1 cellular context compared by ENCODE assay signal in the genomic region with DNA sequence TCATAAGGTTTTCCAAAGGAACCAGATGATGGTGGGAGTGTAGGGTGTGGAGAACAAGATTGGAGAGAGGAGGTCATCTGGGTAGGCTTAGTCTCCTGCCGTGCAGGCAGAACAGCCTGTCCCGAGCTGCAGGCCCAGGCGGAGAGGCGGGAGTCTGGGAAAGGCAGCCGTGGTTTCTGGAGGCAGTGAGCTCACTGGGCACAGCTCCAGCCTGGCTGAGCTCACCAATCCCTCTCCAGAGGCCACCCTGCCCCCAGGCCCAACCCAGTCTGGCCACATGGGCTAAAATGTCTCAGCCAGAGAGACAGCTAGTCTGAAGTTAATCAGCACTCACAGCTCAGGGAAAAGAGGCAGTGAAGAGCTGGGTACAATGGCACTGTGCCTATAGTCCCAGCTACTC.
TF ChIP-seq lines count a peak whose summit lies in the region.

No MANE protein-coding gene starts in this region.

TF ChIP-seq in HEK293, 187 proteins besides CTCF, POLR2A, EP300 and RAD21 (continued from another document and continues in another):
- TF ChIP-seq, protein P1, sequence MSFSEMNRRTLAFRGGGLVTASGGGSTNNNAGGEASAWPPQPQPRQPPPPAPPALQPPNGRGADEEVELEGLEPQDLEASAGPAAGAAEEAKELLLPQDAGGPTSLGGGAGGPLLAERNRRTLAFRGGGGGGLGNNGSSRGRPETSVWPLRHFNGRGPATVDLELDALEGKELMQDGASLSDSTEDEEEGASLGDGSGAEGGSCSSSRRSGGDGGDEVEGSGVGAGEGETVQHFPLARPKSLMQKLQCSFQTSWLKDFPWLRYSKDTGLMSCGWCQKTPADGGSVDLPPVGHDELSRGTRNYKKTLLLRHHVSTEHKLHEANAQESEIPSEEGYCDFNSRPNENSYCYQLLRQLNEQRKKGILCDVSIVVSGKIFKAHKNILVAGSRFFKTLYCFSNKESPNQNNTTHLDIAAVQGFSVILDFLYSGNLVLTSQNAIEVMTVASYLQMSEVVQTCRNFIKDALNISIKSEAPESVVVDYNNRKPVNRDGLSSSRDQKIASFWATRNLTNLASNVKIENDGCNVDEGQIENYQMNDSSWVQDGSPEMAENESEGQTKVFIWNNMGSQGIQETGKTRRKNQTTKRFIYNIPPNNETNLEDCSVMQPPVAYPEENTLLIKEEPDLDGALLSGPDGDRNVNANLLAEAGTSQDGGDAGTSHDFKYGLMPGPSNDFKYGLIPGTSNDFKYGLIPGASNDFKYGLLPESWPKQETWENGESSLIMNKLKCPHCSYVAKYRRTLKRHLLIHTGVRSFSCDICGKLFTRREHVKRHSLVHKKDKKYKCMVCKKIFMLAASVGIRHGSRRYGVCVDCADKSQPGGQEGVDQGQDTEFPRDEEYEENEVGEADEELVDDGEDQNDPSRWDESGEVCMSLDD (tag by site-specific recombination; IDR thresholded peaks at IDR 0.05): peak; percentile 70
- TF ChIP-seq ZSCAN18 (tag by site-specific recombination; IDR thresholded peaks at IDR 0.05): no peak
- no peak for TF ChIP-seq ZNF24 (tag by site-specific recombination; IDR thresholded peaks at IDR 0.05)
- peak; percentile 41; the same call in 1 of the 2 replicates for TF ChIP-seq GLIS2 (tag by site-specific recombination; IDR thresholded peaks at IDR 0.05)
- TF ChIP-seq ZNF664 (tag by site-specific recombination; IDR thresholded peaks at IDR 0.05): no peak
- no peak for TF ChIP-seq OSR2 (tag by site-specific recombination; IDR thresholded peaks at IDR 0.05)
- no peak for TF ChIP-seq ZNF157 (tag by site-specific recombination; IDR thresholded peaks at IDR 0.05)
- TF ChIP-seq SETDB1 (IDR thresholded peaks at IDR 0.05; ENCODE audit: insufficient read length, low read length): no peak
- no peak for TF ChIP-seq ZNF140 (tag by site-specific recombination; IDR thresholded peaks at IDR 0.05)
- no peak for TF ChIP-seq ZBTB8A (tag by site-specific recombination; IDR thresholded peaks at IDR 0.05)
- TF ChIP-seq ZNF394 (tag by site-specific recombination; IDR thresholded peaks at IDR 0.05; ENCODE audit: borderline replicate concordance): no peak
- TF ChIP-seq ZNF114 (tag by site-specific recombination; IDR thresholded peaks at IDR 0.05): no peak
- TF ChIP-seq, protein P2, sequence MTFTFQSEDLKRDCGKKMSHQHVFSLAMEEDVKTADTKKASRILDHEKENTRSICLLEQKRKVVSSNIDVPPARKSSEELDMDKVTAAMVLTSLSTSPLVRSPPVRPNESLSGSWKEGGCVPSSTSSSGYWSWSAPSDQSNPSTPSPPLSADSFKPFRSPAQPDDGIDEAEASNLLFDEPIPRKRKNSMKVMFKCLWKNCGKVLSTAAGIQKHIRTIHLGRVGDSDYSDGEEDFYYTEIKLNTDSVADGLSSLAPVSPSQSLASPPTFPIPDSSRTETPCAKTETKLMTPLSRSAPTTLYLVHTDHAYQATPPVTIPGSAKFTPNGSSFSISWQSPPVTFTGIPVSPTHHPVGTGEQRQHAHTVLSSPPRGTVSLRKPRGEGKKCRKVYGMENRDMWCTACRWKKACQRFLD (tag by site-specific recombination; IDR thresholded peaks at IDR 0.05): no peak
- TF ChIP-seq ZNF658 (tag by site-specific recombination; IDR thresholded peaks at IDR 0.05): no peak
- no peak for TF ChIP-seq TCF7L2 (IDR thresholded peaks at IDR 0.05; ENCODE audit: borderline replicate concordance, low read depth, low read length)
- no peak for TF ChIP-seq ZNF132 (tag by site-specific recombination; IDR thresholded peaks at IDR 0.05; ENCODE audit: borderline replicate concordance)
- no peak for TF ChIP-seq ZNF221 (tag by site-specific recombination; IDR thresholded peaks at IDR 0.05; ENCODE audit: borderline replicate concordance)
- TF ChIP-seq ZNF785 (tag by site-specific recombination; IDR thresholded peaks at IDR 0.05): no peak
- no peak for TF ChIP-seq ZBTB48 (tag by site-specific recombination; IDR thresholded peaks at IDR 0.05)
- no peak for TF ChIP-seq EGR2 (tag by site-specific recombination; IDR thresholded peaks at IDR 0.05; ENCODE audit: low read depth)
- no peak for TF ChIP-seq ZNF202 (tag by site-specific recombination; IDR thresholded peaks at IDR 0.05; ENCODE audit: borderline replicate concordance)
- TF ChIP-seq ZBTB11 (tag by site-specific recombination; conservative IDR thresholded peaks at IDR 0.05; ENCODE audit: low read depth): no peak
- TF ChIP-seq ZBTB20 (tag by site-specific recombination; IDR thresholded peaks at IDR 0.05): no peak
- TF ChIP-seq ZNF26 (tag by site-specific recombination; IDR thresholded peaks at IDR 0.05): no peak
- no peak for TF ChIP-seq ZNF266 (tag by site-specific recombination; IDR thresholded peaks at IDR 0.05; ENCODE audit: low read depth)
- peak; percentile 80 for TF ChIP-seq ZEB2 (tag by site-specific recombination; IDR thresholded peaks at IDR 0.05)
- TF ChIP-seq ZBTB7A (tag by site-specific recombination; IDR thresholded peaks at IDR 0.05; ENCODE audit: low read depth): no peak
- no peak for TF ChIP-seq ZBTB21 (tag by site-specific recombination; IDR thresholded peaks at IDR 0.05)
- TF ChIP-seq, protein P3, sequence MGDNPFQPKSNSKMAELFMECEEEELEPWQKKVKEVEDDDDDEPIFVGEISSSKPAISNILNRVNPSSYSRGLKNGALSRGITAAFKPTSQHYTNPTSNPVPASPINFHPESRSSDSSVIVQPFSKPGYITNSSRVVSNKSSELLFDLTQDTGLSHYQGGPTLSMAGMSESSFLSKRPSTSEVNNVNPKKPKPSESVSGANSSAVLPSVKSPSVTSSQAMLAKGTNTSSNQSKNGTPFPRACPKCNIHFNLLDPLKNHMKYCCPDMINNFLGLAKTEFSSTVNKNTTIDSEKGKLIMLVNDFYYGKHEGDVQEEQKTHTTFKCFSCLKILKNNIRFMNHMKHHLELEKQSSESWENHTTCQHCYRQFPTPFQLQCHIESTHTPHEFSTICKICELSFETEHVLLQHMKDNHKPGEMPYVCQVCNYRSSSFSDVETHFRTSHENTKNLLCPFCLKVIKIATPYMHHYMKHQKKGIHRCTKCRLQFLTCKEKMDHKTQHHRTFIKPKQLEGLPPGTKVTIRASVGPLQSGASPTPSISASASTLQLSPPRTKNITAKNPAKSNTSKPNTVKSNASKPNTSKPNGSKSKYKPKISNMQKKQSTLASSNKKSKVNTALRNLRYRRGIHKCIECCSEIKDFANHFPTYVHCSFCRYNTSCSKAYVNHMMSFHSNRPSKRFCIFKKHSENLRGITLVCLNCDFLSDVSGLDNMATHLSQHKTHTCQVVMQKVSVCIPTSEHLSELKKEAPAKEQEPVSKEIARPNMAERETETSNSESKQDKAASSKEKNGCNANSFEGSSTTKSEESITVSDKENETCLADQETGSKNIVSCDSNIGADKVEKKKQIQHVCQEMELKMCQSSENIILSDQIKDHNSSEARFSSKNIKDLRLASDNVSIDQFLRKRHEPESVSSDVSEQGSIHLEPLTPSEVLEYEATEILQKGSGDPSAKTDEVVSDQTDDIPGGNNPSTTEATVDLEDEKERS (tag by site-specific recombination; IDR thresholded peaks at IDR 0.05): no peak
- no peak for TF ChIP-seq KLF16 (tag by site-specific recombination; IDR thresholded peaks at IDR 0.05)
- no peak for TF ChIP-seq TSHZ1 (tag by site-specific recombination; IDR thresholded peaks at IDR 0.05; ENCODE audit: borderline replicate concordance)
- TF ChIP-seq YY1 (tag by site-specific recombination; IDR thresholded peaks at IDR 0.05): no peak
- TF ChIP-seq ZNF792 (tag by site-specific recombination; IDR thresholded peaks at IDR 0.05): no peak
- no peak for TF ChIP-seq ZNF626 (tag by site-specific recombination; IDR thresholded peaks at IDR 0.05)
- no peak for TF ChIP-seq ZNF843 (tag by site-specific recombination; IDR thresholded peaks at IDR 0.05)
- TF ChIP-seq ZNF146 (tag by site-specific recombination; IDR thresholded peaks at IDR 0.05): no peak
- TF ChIP-seq, protein P4, sequence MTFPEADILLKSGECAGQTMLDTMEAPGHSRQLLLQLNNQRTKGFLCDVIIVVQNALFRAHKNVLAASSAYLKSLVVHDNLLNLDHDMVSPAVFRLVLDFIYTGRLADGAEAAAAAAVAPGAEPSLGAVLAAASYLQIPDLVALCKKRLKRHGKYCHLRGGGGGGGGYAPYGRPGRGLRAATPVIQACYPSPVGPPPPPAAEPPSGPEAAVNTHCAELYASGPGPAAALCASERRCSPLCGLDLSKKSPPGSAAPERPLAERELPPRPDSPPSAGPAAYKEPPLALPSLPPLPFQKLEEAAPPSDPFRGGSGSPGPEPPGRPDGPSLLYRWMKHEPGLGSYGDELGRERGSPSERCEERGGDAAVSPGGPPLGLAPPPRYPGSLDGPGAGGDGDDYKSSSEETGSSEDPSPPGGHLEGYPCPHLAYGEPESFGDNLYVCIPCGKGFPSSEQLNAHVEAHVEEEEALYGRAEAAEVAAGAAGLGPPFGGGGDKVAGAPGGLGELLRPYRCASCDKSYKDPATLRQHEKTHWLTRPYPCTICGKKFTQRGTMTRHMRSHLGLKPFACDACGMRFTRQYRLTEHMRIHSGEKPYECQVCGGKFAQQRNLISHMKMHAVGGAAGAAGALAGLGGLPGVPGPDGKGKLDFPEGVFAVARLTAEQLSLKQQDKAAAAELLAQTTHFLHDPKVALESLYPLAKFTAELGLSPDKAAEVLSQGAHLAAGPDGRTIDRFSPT (tag by site-specific recombination; IDR thresholded peaks at IDR 0.05): no peak
- TF ChIP-seq ZNF239 (tag by site-specific recombination; IDR thresholded peaks at IDR 0.05): no peak
- no peak for TF ChIP-seq ZNF776 (tag by site-specific recombination; IDR thresholded peaks at IDR 0.05; ENCODE audit: borderline replicate concordance)
- no peak for TF ChIP-seq ZNF610 (tag by site-specific recombination; IDR thresholded peaks at IDR 0.05; ENCODE audit: borderline replicate concordance)
